23 cellular contexts compared by ENCODE assay signal in genomic region chr16:16131204-16131603, GRCh38.
"Had no signal": no experiment of that assay in that cellular context is flagged by ENCODE, and none has a peak within 500 bp of the region (broad histone marks: within the 10 kb centered on the region; RNA-seq: fewer than 3 reads in every experiment).

No MANE protein-coding gene starts in this region.

- H3K27ac Mint-ChIP-seq: memory B cell; natural killer cell treated with Interleukin-12 subunit alpha and Interleukin-12 subunit beta and Interleukin-15 and Interleukin-18, amount 100 ng/mL, for 72 hours; stimulated activated naive B cell treated with anti-CD40 and anti-IgM and Interleukin-4, amounts not matched to agents 10 μg/mL and 1 μg/mL and 100 μg/mL, for 72 hours had no signal

- H3K4me3 Mint-ChIP-seq: memory B cell; natural killer cell treated with Interleukin-12 subunit alpha and Interleukin-12 subunit beta and Interleukin-15 and Interleukin-18, amount 100 ng/mL, for 72 hours; stimulated activated naive B cell treated with anti-CD40 and anti-IgM and Interleukin-4, amounts not matched to agents 10 μg/mL and 1 μg/mL and 100 μg/mL, for 72 hours had no signal

- DNase-seq: effector CD4-positive, alpha-beta T cell; gastrocnemius medialis; glutamatergic neuron; islet precursor cell; left lung; midbrain; psoas muscle; retina; spleen; stimulated activated CD4-positive, alpha-beta T cell treated with anti-CD3 and anti-CD28 coated beads, Interleukin-15, amount 100 ng/mL, for 24 hours; stimulated activated CD4-positive, alpha-beta T cell treated with anti-CD3 and anti-CD28 coated beads, Interleukin-1b, Interleukin-23, amount 100 ng/mL, for 48 hours; stimulated activated CD4-positive, alpha-beta T cell treated with anti-CD3 and anti-CD28 coated beads, Interleukin-4, amount 100 ng/mL, for 24 hours; stimulated activated naive B cell treated with anti-CD40 and anti-IgM and Interleukin-4, amounts not matched to agents 10 μg/mL and 1 μg/mL and 100 μg/mL, for 72 hours; thyroid gland; upper lobe of left lung; uterus had no signal

- H3K27ac ChIP-seq: coronary artery, gastrocnemius medialis, left lung, lower lobe of right lung, psoas muscle, spleen, suprapubic skin, thyroid gland, upper lobe of left lung, uterus had no signal

- H3K9me3 ChIP-seq: gastrocnemius medialis, left lung, lower lobe of right lung, psoas muscle, spleen, suprapubic skin, thyroid gland, upper lobe of left lung, uterus had no signal

- ATAC-seq: esophagus mucosa; gastrocnemius medialis; left lung; lower lobe of right lung; psoas muscle; sciatic nerve; stimulated activated naive B cell treated with anti-CD40 and anti-IgM and Interleukin-4, amounts not matched to agents 10 μg/mL and 1 μg/mL and 100 μg/mL, for 72 hours had no signal

- H3K27me3 Mint-ChIP-seq: memory B cell; natural killer cell treated with Interleukin-12 subunit alpha and Interleukin-12 subunit beta and Interleukin-15 and Interleukin-18, amount 100 ng/mL, for 72 hours; stimulated activated naive B cell treated with anti-CD40 and anti-IgM and Interleukin-4, amounts not matched to agents 10 μg/mL and 1 μg/mL and 100 μg/mL, for 72 hours had no signal

- H3K4me3 ChIP-seq: coronary artery, gastrocnemius medialis, left lung, lower lobe of right lung, psoas muscle, spleen, suprapubic skin, thyroid gland, upper lobe of left lung, uterus had no signal

- H3K9me3 Mint-ChIP-seq: memory B cell; natural killer cell treated with Interleukin-12 subunit alpha and Interleukin-12 subunit beta and Interleukin-15 and Interleukin-18, amount 100 ng/mL, for 72 hours; stimulated activated naive B cell treated with anti-CD40 and anti-IgM and Interleukin-4, amounts not matched to agents 10 μg/mL and 1 μg/mL and 100 μg/mL, for 72 hours had no signal

- H3K27me3 ChIP-seq: gastrocnemius medialis, left lung, spleen, suprapubic skin, thyroid gland, upper lobe of left lung, uterus had no signal

- H3K36me3 ChIP-seq: uterus had no signal

- H3K4me1 Mint-ChIP-seq: memory B cell had no signal

- H3K4me1 ChIP-seq: gastrocnemius medialis, left lung, lower lobe of right lung, psoas muscle, suprapubic skin, thyroid gland, uterus had no signal
